17 cellular contexts compared by ENCODE assay signal in genomic region chr2:184067502-184067901, GRCh38.
DNase-seq lines count a peak whose midpoint lies in the region; ATAC-seq and TF ChIP-seq lines count a peak whose summit lies in the region.
"Had no signal": no experiment of that assay in that cellular context is flagged by ENCODE, and none has a peak within 500 bp of the region (broad histone marks: within the 10 kb centered on the region; RNA-seq: fewer than 3 reads in every experiment).

No MANE protein-coding gene starts in this region.

- DNase-seq in NT2/D1 (ENCODE audit: low read depth, low spot score), result peak; percentile 2
- DNase-seq in dorsolateral prefrontal cortex, result peak in 1 of 10 donors; percentile 10
- no peak for DNase-seq in AG20443 (ENCODE audit: low spot score)
- no peak for DNase-seq in NCI-H1092 treated with DMSO at 0.1 percent for 48 hours (lab: John Stamatoyannopoulos, UW)
- no peak for DNase-seq in stimulated activated naive CD8-positive, alpha-beta T cell treated with anti-CD3 and anti-CD28 coated beads, Interleukin-15, amount 100 ng/mL, for 72 hours
- DNase-seq: activated CD4-positive, alpha-beta memory T cell treated with anti-CD3 and anti-CD28 coated beads, Interleukin-2, amount 10 ng/mL, durations not matched to agents 7 days and 5 days; DMS79; left colon; psoas muscle; T-helper 2 cell had no signal

- no peaks in the 10 kb centered on the region for H3K27me3 ChIP-seq in NT2/D1 (ENCODE audit: insufficient read depth, insufficient read length)
- no peaks in the 10 kb centered on the region for H3K27me3 ChIP-seq in dorsolateral prefrontal cortex
- H3K27me3 ChIP-seq: esophagus muscularis mucosa had no signal

- intact Hi-C loops in dorsolateral prefrontal cortex (cut with DNase I), result no loop called here

- no peak overlapping the region for H3K9ac ChIP-seq in NT2/D1 (ENCODE audit: insufficient read length, low read depth)
- H3K9ac ChIP-seq: KMS-11 had no signal

- no peaks in the 10 kb centered on the region for H3K4me1 ChIP-seq in NT2/D1 (ENCODE audit: insufficient read depth, insufficient read length)
- H3K4me1 ChIP-seq: esophagus muscularis mucosa, psoas muscle had no signal

- no peaks in the 10 kb centered on the region for H3K27me3 Mint-ChIP-seq in stimulated activated naive CD8-positive, alpha-beta T cell treated with anti-CD3 and anti-CD28 coated beads, Interleukin-15, amount 100 ng/mL, for 72 hours
- H3K27me3 Mint-ChIP-seq: activated CD4-positive, alpha-beta memory T cell treated with anti-CD3 and anti-CD28 coated beads, Interleukin-2, amount 10 ng/mL, durations not matched to agents 7 days and 5 days had no signal

- H3K4me3 ChIP-seq in GM12875 (ENCODE audit: low read depth, low read length) (no peak overlapping the region), NT2/D1 (ENCODE audit: insufficient read length, low read depth) (no peak overlapping the region), dorsolateral prefrontal cortex (no peak overlapping the region)
- H3K4me3 ChIP-seq: coronary artery, esophagus muscularis mucosa, psoas muscle, thoracic aorta had no signal

- H3K36me3 ChIP-seq in NT2/D1 (ENCODE audit: insufficient read depth, insufficient read length, low read length), result no peaks in the 10 kb centered on the region
- H3K36me3 ChIP-seq: esophagus muscularis mucosa, thoracic aorta had no signal

- ATAC-seq in HG02610 (IDR thresholded peaks at IDR 0.05; ENCODE audit: unreplicated experiment), result no peak
- no peak for ATAC-seq in stimulated activated naive CD8-positive, alpha-beta T cell treated with anti-CD3 and anti-CD28 coated beads, Interleukin-15, amount 100 ng/mL, for 72 hours
- ATAC-seq: left colon, psoas muscle had no signal

- no peak overlapping the region for H3K27ac Mint-ChIP-seq in stimulated activated naive CD8-positive, alpha-beta T cell treated with anti-CD3 and anti-CD28 coated beads, Interleukin-15, amount 100 ng/mL, for 72 hours
- H3K27ac Mint-ChIP-seq: activated CD4-positive, alpha-beta memory T cell treated with anti-CD3 and anti-CD28 coated beads, Interleukin-2, amount 10 ng/mL, durations not matched to agents 7 days and 5 days had no signal

- H3K9me3 Mint-ChIP-seq in stimulated activated naive CD8-positive, alpha-beta T cell treated with anti-CD3 and anti-CD28 coated beads, Interleukin-15, amount 100 ng/mL, for 72 hours, result peaks cover 4 to 22% of the 10 kb centered on the region in 2 donors

- peak; percentile 42 for TF ChIP-seq CTCF in 22Rv1 (IDR thresholded peaks at IDR 0.05)
- 0 out of 2 replicates have a peak, but pooled peaks have one; percentile 9 for TF ChIP-seq CTCF in GM12875 (IDR thresholded peaks at IDR 0.05; ENCODE audit: borderline replicate concordance, insufficient read depth, low read depth, low read length)
- TF ChIP-seq CTCF in dorsolateral prefrontal cortex (IDR thresholded peaks at IDR 0.05 in 54 of 56, conservative IDR thresholded peaks at IDR 0.05 in 2 of 56; ENCODE audit: low read depth in 1 of 56, partially characterized antibody in 56 of 56), result peak in 29 of 56 donors; percentile 10 to 44 (median 21)

- no peak overlapping the region for H3K4me3 Mint-ChIP-seq in stimulated activated naive CD8-positive, alpha-beta T cell treated with anti-CD3 and anti-CD28 coated beads, Interleukin-15, amount 100 ng/mL, for 72 hours
- H3K4me3 Mint-ChIP-seq: activated CD4-positive, alpha-beta memory T cell treated with anti-CD3 and anti-CD28 coated beads, Interleukin-2, amount 10 ng/mL, durations not matched to agents 7 days and 5 days had no signal

- H3K4me1 Mint-ChIP-seq in stimulated activated naive CD8-positive, alpha-beta T cell treated with anti-CD3 and anti-CD28 coated beads, Interleukin-15, amount 100 ng/mL, for 72 hours, result no peaks in the 10 kb centered on the region
- H3K4me1 Mint-ChIP-seq: activated CD4-positive, alpha-beta memory T cell treated with anti-CD3 and anti-CD28 coated beads, Interleukin-2, amount 10 ng/mL, durations not matched to agents 7 days and 5 days had no signal

- H3K27ac ChIP-seq in 22Rv1, result no peak overlapping the region
- H3K27ac ChIP-seq in dorsolateral prefrontal cortex, result no peak overlapping the region
- H3K27ac ChIP-seq: coronary artery, esophagus muscularis mucosa, KMS-11, psoas muscle, thoracic aorta had no signal

- H3K9me3 ChIP-seq in NT2/D1 (ENCODE audit: insufficient read depth, low read length), result 0 out of 2 replicates have a peak, but pooled peaks cover 4% of the 10 kb centered on the region
- H3K9me3 ChIP-seq: esophagus muscularis mucosa, psoas muscle, thoracic aorta had no signal
